8 cellular contexts compared by ENCODE assay signal in genomic region chr17:46417907-46418306, GRCh38. TPM values are rescaled to one million over a fixed set of nuclear protein-coding genes. Genes with fewer than 3 reads are reported as not detected.
A peak's percentile ranks its signal among the peaks of the same experiment; 100 is the strongest.
DNase-seq lines count a peak whose midpoint lies in the region; ATAC-seq, FAIRE-seq and TF ChIP-seq lines count a peak whose summit lies in the region.
"Not testable (repeated sequence)": the region's sequence is repeated elsewhere in the genome, so short reads cannot be mapped to it uniquely, and the experiment has no call there.

No MANE protein-coding gene starts in this region.

- not testable (repeated sequence) for H3K27me3 Mint-ChIP-seq in CD14-positive monocyte (ENCODE audit: low read depth in 3 of 3); GM23338 (ENCODE audit: insufficient read depth, low read depth, poor library complexity); activated naive CD4-positive, alpha-beta T cell treated with anti-CD3 and anti-CD28 coated beads for 36 hours (ENCODE audit: low read depth)

- not testable (repeated sequence) for TF ChIP-seq CTCF in CD14-positive monocyte (IDR thresholded peaks at IDR 0.05); GM23338 (conservative IDR thresholded peaks at IDR 0.05; ENCODE audit: low read depth in 2 of 2); bronchial epithelial cell (IDR thresholded peaks at IDR 0.05; ENCODE audit: insufficient read depth, low read length, severe bottlenecking); keratinocyte (optimal IDR thresholded peaks at IDR 0.05 in 1 of 3, IDR thresholded peaks at IDR 0.05 in 1 of 3, conservative IDR thresholded peaks at IDR 0.05 in 1 of 3; ENCODE audit: extremely low read depth in 1 of 3, insufficient read depth in 2 of 3, low read length in 3 of 3)

- not testable (repeated sequence) for H4K20me1 ChIP-seq in GM23338 (replicated peaks; ENCODE audit: insufficient read depth); keratinocyte (ENCODE audit: control insufficient read depth, extremely low read depth, insufficient read depth, low read length)

- H3K4me2 ChIP-seq in GM23338; keratinocyte (ENCODE audit: control insufficient read depth, extremely low read depth, insufficient read depth, low read depth, low read length): not testable (repeated sequence)

- not testable (repeated sequence) for H3K79me2 ChIP-seq in GM23338 (replicated peaks; ENCODE audit: insufficient read depth); keratinocyte (ENCODE audit: control insufficient read depth, insufficient read depth, low read length)

- not testable (repeated sequence) for H3K9me2 ChIP-seq in GM23338 (ENCODE audit: insufficient read depth)

- CTCF ChIA-PET in activated naive CD4-positive, alpha-beta T cell treated with anti-CD3 and anti-CD28 coated beads for 36 hours (lab: Charles Lee), result not testable (repeated sequence)

- H3K27me3 ChIP-seq in GM23338 (ENCODE audit: insufficient read depth); MG63; bronchial epithelial cell (ENCODE audit: control insufficient read depth, insufficient read depth, low read length); keratinocyte (ENCODE audit: control insufficient read depth, extremely low read depth, insufficient read depth, low read length): not testable (repeated sequence)

- not testable (repeated sequence) for H2AFZ ChIP-seq in GM23338; keratinocyte (ENCODE audit: control insufficient read depth, low read length)

- not testable (repeated sequence) for ATAC-seq in GM23338
- ATAC-seq in stimulated activated effector memory CD8-positive, alpha-beta T cell treated with anti-CD3 and anti-CD28 coated beads, Interleukin-12 subunit alpha, Interleukin-12 subunit beta, amount 100 ng/mL, for 72 hours, result peak; percentile 73

- H3K4me1 ChIP-seq in GM23338 (ENCODE audit: insufficient read depth); keratinocyte (ENCODE audit: control insufficient read depth, extremely low read depth, insufficient read depth, low read length): not testable (repeated sequence)

- H3K4me1 Mint-ChIP-seq in CD14-positive monocyte; GM23338; activated naive CD4-positive, alpha-beta T cell treated with anti-CD3 and anti-CD28 coated beads for 36 hours (ENCODE audit: low read depth); stimulated activated effector memory CD8-positive, alpha-beta T cell treated with anti-CD3 and anti-CD28 coated beads, Interleukin-12 subunit alpha, Interleukin-12 subunit beta, amount 100 ng/mL, for 72 hours: not testable (repeated sequence)

- DNase-seq in CD14-positive monocyte (ENCODE audit: low spot score) (peak; percentile 49), GM23338 (ENCODE audit: low spot score) (peak; percentile 0), MG63 (peak; percentile 0), fibroblast of gingiva (ENCODE audit: low read depth) (peak; percentile 7)
- DNase-seq in activated naive CD4-positive, alpha-beta T cell treated with anti-CD3 and anti-CD28 coated beads for 36 hours, result peak; percentile 1
- not testable (repeated sequence) for DNase-seq in bronchial epithelial cell (ENCODE audit: low read depth); keratinocyte (ENCODE audit: low read depth, low spot score); stimulated activated effector memory CD8-positive, alpha-beta T cell treated with anti-CD3 and anti-CD28 coated beads, Interleukin-12 subunit alpha, Interleukin-12 subunit beta, amount 100 ng/mL, for 72 hours (ENCODE audit: low spot score in 2 of 2)

- intact Hi-C loops in CD14-positive monocyte (cut with micrococcal nuclease); activated naive CD4-positive, alpha-beta T cell treated with anti-CD3 and anti-CD28 coated beads for 36 hours (cut with micrococcal nuclease): not testable (repeated sequence)

- H3F3A ChIP-seq in GM23338 (replicated peaks; ENCODE audit: low read depth), result not testable (repeated sequence)

- H3K9me3 ChIP-seq in MG63; keratinocyte (ENCODE audit: control insufficient read depth, low read depth, low read length): not testable (repeated sequence)

- not testable (repeated sequence) for H3K9ac ChIP-seq in keratinocyte (ENCODE audit: control insufficient read depth, extremely low read depth, insufficient read depth, low read length)

- H3K9me3 Mint-ChIP-seq in CD14-positive monocyte; GM23338; activated naive CD4-positive, alpha-beta T cell treated with anti-CD3 and anti-CD28 coated beads for 36 hours; stimulated activated effector memory CD8-positive, alpha-beta T cell treated with anti-CD3 and anti-CD28 coated beads, Interleukin-12 subunit alpha, Interleukin-12 subunit beta, amount 100 ng/mL, for 72 hours: not testable (repeated sequence)

- not testable (repeated sequence) for H3K36me3 Mint-ChIP-seq in CD14-positive monocyte; GM23338 (ENCODE audit: low read depth); activated naive CD4-positive, alpha-beta T cell treated with anti-CD3 and anti-CD28 coated beads for 36 hours (ENCODE audit: low read depth); stimulated activated effector memory CD8-positive, alpha-beta T cell treated with anti-CD3 and anti-CD28 coated beads, Interleukin-12 subunit alpha, Interleukin-12 subunit beta, amount 100 ng/mL, for 72 hours

- H3K27ac ChIP-seq in GM23338 (ENCODE audit: low read depth); keratinocyte (ENCODE audit: control insufficient read depth, insufficient read depth, low read length): not testable (repeated sequence)

- FAIRE-seq in bronchial epithelial cell (lab: Jason Lieb, UNC) (peak; percentile 32), keratinocyte (lab: Jason Lieb, UNC) (peak; percentile 88)

- dilution Hi-C loops in keratinocyte (cut with MboI; ENCODE audit: extremely low pct_ligation_motif_present, low sequenced_read_pairs), result not testable (repeated sequence)

- H3K4me3 Mint-ChIP-seq in CD14-positive monocyte; GM23338; activated naive CD4-positive, alpha-beta T cell treated with anti-CD3 and anti-CD28 coated beads for 36 hours; stimulated activated effector memory CD8-positive, alpha-beta T cell treated with anti-CD3 and anti-CD28 coated beads, Interleukin-12 subunit alpha, Interleukin-12 subunit beta, amount 100 ng/mL, for 72 hours: not testable (repeated sequence)

- not testable (repeated sequence) for H3K4me3 ChIP-seq in GM23338; MG63; bronchial epithelial cell (ENCODE audit: low read depth, low read length); keratinocyte (ENCODE audit: control insufficient read depth in 2 of 3, extremely low read depth in 1 of 3, insufficient read depth in 2 of 3, low read depth in 1 of 3, low read length in 3 of 3)

- H3K27ac Mint-ChIP-seq in CD14-positive monocyte; activated naive CD4-positive, alpha-beta T cell treated with anti-CD3 and anti-CD28 coated beads for 36 hours; stimulated activated effector memory CD8-positive, alpha-beta T cell treated with anti-CD3 and anti-CD28 coated beads, Interleukin-12 subunit alpha, Interleukin-12 subunit beta, amount 100 ng/mL, for 72 hours: not testable (repeated sequence)
- H3K27ac Mint-ChIP-seq in GM23338, result peak overlapping the region; percentile 24; the same call in 1 of the 2 replicates

- not testable (repeated sequence) for H3K9me1 ChIP-seq in keratinocyte (ENCODE audit: control insufficient read depth, extremely low read depth, insufficient read depth, low read length)

- not testable (repeated sequence) for H3K36me3 ChIP-seq in GM23338 (ENCODE audit: insufficient read depth); MG63; bronchial epithelial cell (ENCODE audit: control insufficient read depth, insufficient read depth, low read length); keratinocyte (ENCODE audit: control insufficient read depth in 2 of 2, extremely low read depth in 1 of 2, insufficient read depth in 2 of 2, low read length in 2 of 2)

RNA-seq across cellular contexts. Expression of gene ARL17B, which starts 56.3 kb away (rescaled TPM):
- 10 to 100 TPM; 12.0 to 14.3 TPM for polyA plus RNA-seq in CD14-positive monocyte
- total RNA-seq in GM23338 (2014; rRNA removed; shearing (Covaris generic)), result 11.7 and 18.8 TPM in 2 replicates
- 31.8 and 39.3 TPM in 2 replicates for polyA plus RNA-seq in GM23338 (2016; fragmentation: Nextera tagmentation; extraction: Ambion mirVana)
- 2.4 and 8.6 TPM in 2 replicates for total RNA-seq in MG63 (2014; rRNA removed; shearing (Covaris generic); ENCODE audit: low replicate concordance)
- total RNA-seq in activated naive CD4-positive, alpha-beta T cell treated with anti-CD3 and anti-CD28 coated beads for 36 hours, result 10 to 100 TPM; 21.6 to 23.9 TPM
- 1.5 and 2.1 TPM in 2 replicates for total RNA-seq in bronchial epithelial cell
- polyA plus RNA-seq in keratinocyte, result 6.7 to 10.6 TPM (median 9.7 TPM) in 3 replicates
- polyA plus RNA-seq in keratinocyte (2011; ENCODE audit: low read depth), result 3.7 TPM
- polyA plus RNA-seq in keratinocyte (2011; cell fraction: cytosol; rRNA removed), result 4.2 and 4.7 TPM in 2 replicates
- 5.9 and 15.6 TPM in 2 replicates for polyA plus RNA-seq in keratinocyte (2011; cell fraction: nucleus; rRNA removed)
- 2.5 and 8.8 TPM in 2 replicates for polyA plus RNA-seq in keratinocyte (2012; ENCODE audit: low replicate concordance)
- 1.9 to 2.5 TPM (median 2.0 TPM) in 3 replicates for polyA minus RNA-seq in keratinocyte
- not detected for polyA minus RNA-seq in keratinocyte (2011; cell fraction: cytosol; rRNA and poly(A)+ RNA removed)
- polyA minus RNA-seq in keratinocyte (2011; cell fraction: nucleus; rRNA and poly(A)+ RNA removed), result 0.84 and 5.0 TPM in 2 replicates
